Comparison of ENCODE assay signal across 11 cellular contexts in genomic region chr15:60804986-60805949, GRCh38.
DNase-seq lines count a peak whose midpoint lies in the region; ATAC-seq and TF ChIP-seq lines count a peak whose summit lies in the region.
"Had no signal": no experiment of that assay in that cellular context is flagged by ENCODE, and none has a peak within 500 bp of the region (broad histone marks: within the 10 kb centered on the region; RNA-seq: fewer than 3 reads in every experiment).

No MANE protein-coding gene starts in this region.

- POLR2A ChIA-PET in activated CD4-positive, alpha-beta T cell treated with anti-CD3 and anti-CD28 coated beads for 36 hours (lab: Charles Lee): interaction anchor here (2.7 kb wide), 1 partner anchor 84 kb away, joined by 10 read pairs; no protein-coding TSS in a partner anchor

- H3K36me3 Mint-ChIP-seq in activated CD4-positive, alpha-beta T cell treated with anti-CD3 and anti-CD28 coated beads for 36 hours (ENCODE audit: low read depth): no peaks in the 10 kb centered on the region

- no peaks in the 10 kb centered on the region for H3K27me3 Mint-ChIP-seq in activated CD4-positive, alpha-beta T cell treated with anti-CD3 and anti-CD28 coated beads for 36 hours

- CTCF ChIA-PET in activated CD4-positive, alpha-beta T cell treated with anti-CD3 and anti-CD28 coated beads for 36 hours (lab: Charles Lee): interaction anchor here (0.7 to 1.0 kb wide), 2 partner anchors 19 to 165 kb away, joined by 3 to 6 read pairs; no protein-coding TSS in a partner anchor

- H3K4me1 ChIP-seq in iPS-20b (ENCODE audit: insufficient read depth, low read length): peaks cover 19% of the 10 kb centered on the region
- H3K4me1 ChIP-seq: BLaER1 had no signal

- no peak overlapping the region for H3K4me3 Mint-ChIP-seq in activated CD4-positive, alpha-beta T cell treated with anti-CD3 and anti-CD28 coated beads for 36 hours
- H3K4me3 Mint-ChIP-seq: HFFc6 had no signal

- ATAC-seq in activated CD4-positive, alpha-beta T cell treated with anti-CD3 and anti-CD28 coated beads for 36 hours: no peak
- ATAC-seq in GM19455 (IDR thresholded peaks at IDR 0.05; ENCODE audit: unreplicated experiment): no peak
- ATAC-seq in left colon: no peak
- ATAC-seq in GM21423 (IDR thresholded peaks at IDR 0.05; ENCODE audit: unreplicated experiment): no peak

- H3K36me3 ChIP-seq in iPS-20b (ENCODE audit: insufficient read depth, low read depth, low read length): no peaks in the 10 kb centered on the region
- H3K36me3 ChIP-seq: BLaER1 had no signal

- peak overlapping the region; percentile 44 for H3K27ac ChIP-seq in iPS-20b (ENCODE audit: low read length)
- H3K27ac ChIP-seq: BLaER1 had no signal

- peaks cover 75% of the 10 kb centered on the region for H3K4me1 Mint-ChIP-seq in activated CD4-positive, alpha-beta T cell treated with anti-CD3 and anti-CD28 coated beads for 36 hours

- peak overlapping the region; percentile 59; the same call in 1 of the 2 replicates for H3K9ac ChIP-seq in iPS-20b (ENCODE audit: low read depth, low read length)
- H3K9ac ChIP-seq: BLaER1 had no signal

- in situ Hi-C loops in astrocyte of the spinal cord (cut with HindIII; ENCODE audit: low sequenced_read_pairs): no loop called here

- H3K27ac Mint-ChIP-seq in activated CD4-positive, alpha-beta T cell treated with anti-CD3 and anti-CD28 coated beads for 36 hours: no peak overlapping the region
- H3K27ac Mint-ChIP-seq: HFFc6 had no signal

- H3K27me3 ChIP-seq in iPS-20b (ENCODE audit: insufficient read depth, low read length): no peaks in the 10 kb centered on the region
- H3K27me3 ChIP-seq: BLaER1 had no signal

- no peak overlapping the region for H3K4me3 ChIP-seq in AG09309 (ENCODE audit: control insufficient read depth, low read depth, low read length)
- no peak overlapping the region for H3K4me3 ChIP-seq in astrocyte of the spinal cord (ENCODE audit: low read depth, low read length)
- H3K4me3 ChIP-seq in iPS-20b (ENCODE audit: low read length): no peak overlapping the region; the same call in 1 of the 2 replicates
- H3K4me3 ChIP-seq: BLaER1 had no signal

- intact Hi-C loops in activated CD4-positive, alpha-beta T cell treated with anti-CD3 and anti-CD28 coated beads for 36 hours (cut with DNase I, micrococcal nuclease): loop anchor here (5.0 to 10.0 kb wide), 2 partner anchors 298 to 410 kb away; partner anchors contain the start of gene ANXA2 (in 1 of the 2)
- intact Hi-C loops in left colon (cut with DNase I, micrococcal nuclease): no loop called here

- peaks cover 1% of the 10 kb centered on the region for H3K9me3 Mint-ChIP-seq in activated CD4-positive, alpha-beta T cell treated with anti-CD3 and anti-CD28 coated beads for 36 hours (ENCODE audit: low read depth)
- H3K9me3 Mint-ChIP-seq: HFFc6 had no signal

- TF ChIP-seq CTCF in AG09309 (IDR thresholded peaks at IDR 0.05; ENCODE audit: control insufficient read depth, insufficient read depth, low read depth, low read length, missing control alignments) (no peak), astrocyte of the spinal cord (IDR thresholded peaks at IDR 0.05; ENCODE audit: low read depth, low read length) (no peak)

- peak; percentile 61 for DNase-seq in AG09309 (ENCODE audit: low read depth)
- DNase-seq in LoVo (ENCODE audit: low spot score): peak; percentile 3
- peak; percentile 87 for DNase-seq in astrocyte of the spinal cord (ENCODE audit: low read depth, low spot score)
- no peak for DNase-seq in activated CD4-positive, alpha-beta T cell treated with anti-CD3 and anti-CD28 coated beads for 36 hours
- no peak for DNase-seq in left colon
- DNase-seq: HFFc6, RPMI8226 had no signal

- no peaks in the 10 kb centered on the region for H3K9me3 ChIP-seq in iPS-20b (ENCODE audit: insufficient read depth, low read depth, low read length)
- H3K9me3 ChIP-seq: BLaER1 had no signal

Comparison
In these comparisons a context has a peak if more than half of its experiments do, and no peak if none do; other contexts are left out.
1. DNase-seq: peak in AG09309 (single experiment), LoVo (single experiment) and astrocyte of the spinal cord (single experiment); none in activated CD4-positive, alpha-beta T cell treated with anti-CD3 and anti-CD28 coated beads for 36 hours (single experiment) and left colon (0 of 2).
2. intact Hi-C loops: an anchor here in activated CD4-positive, alpha-beta T cell treated with anti-CD3 and anti-CD28 coated beads for 36 hours (5.0 to 10.0 kb wide); none called in left colon.